ENCODE assay signal across 15 cellular contexts in the genomic region with DNA sequence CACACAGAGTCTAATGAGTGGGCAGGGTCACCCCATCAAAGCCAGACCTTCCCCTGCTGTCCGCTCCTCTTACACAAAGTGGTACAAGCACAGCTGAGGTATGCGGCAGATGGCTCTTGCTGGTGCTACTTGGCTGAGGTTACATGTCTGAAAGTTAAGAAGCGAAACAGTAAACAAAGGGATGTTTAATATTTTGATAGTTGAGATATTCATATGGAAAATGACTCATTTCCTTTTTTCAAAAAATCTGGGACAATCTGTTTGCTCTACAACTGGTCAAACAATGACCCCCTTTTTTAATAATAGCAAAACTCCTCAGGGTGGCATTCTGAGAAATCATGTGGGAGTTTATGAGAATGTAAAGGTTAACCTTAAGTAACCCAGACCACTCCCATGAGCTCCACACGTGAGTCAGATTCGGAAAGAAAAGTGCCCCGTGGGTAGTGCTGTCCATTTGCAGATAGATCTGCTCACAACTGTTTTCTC.
DNase-seq lines count a peak whose midpoint lies in the region; ATAC-seq, FAIRE-seq and TF ChIP-seq lines count a peak whose summit lies in the region.
"Had no signal": no experiment of that assay in that cellular context is flagged by ENCODE, and none has a peak within 500 bp of the region (broad histone marks: within the 10 kb centered on the region; RNA-seq: fewer than 3 reads in every experiment).

No MANE protein-coding gene starts in this region.

- H3K9me3 Mint-ChIP-seq in astrocyte (ENCODE audit: unreplicated experiment): no peaks in the 10 kb centered on the region
- H3K9me3 Mint-ChIP-seq in activated T-cell treated with anti-CD3 and anti-CD28 coated beads, Interleukin-2, amount 50 U/mL, for 24 hours: no peaks in the 10 kb centered on the region
- no peaks in the 10 kb centered on the region for H3K9me3 Mint-ChIP-seq in activated naive CD4-positive, alpha-beta T cell treated with anti-CD3 and anti-CD28 coated beads, Interleukin-2, amount 10 ng/mL, durations not matched to agents 7 days and 5 days

- CTCF ChIA-PET in activated naive CD4-positive, alpha-beta T cell treated with anti-CD3 and anti-CD28 coated beads, Interleukin-2, amount 10 ng/mL, durations not matched to agents 7 days and 5 days (lab: Charles Lee): no interaction called here

- no peaks in the 10 kb centered on the region for H3K79me2 ChIP-seq in astrocyte (ENCODE audit: insufficient read depth, low read length)

- no peaks in the 10 kb centered on the region for H3K36me3 Mint-ChIP-seq in astrocyte (ENCODE audit: low read depth, unreplicated experiment)
- H3K36me3 Mint-ChIP-seq in activated T-cell treated with anti-CD3 and anti-CD28 coated beads, Interleukin-2, amount 50 U/mL, for 24 hours (ENCODE audit: low read depth): no peaks in the 10 kb centered on the region
- H3K36me3 Mint-ChIP-seq in activated naive CD4-positive, alpha-beta T cell treated with anti-CD3 and anti-CD28 coated beads, Interleukin-2, amount 10 ng/mL, durations not matched to agents 7 days and 5 days: no peaks in the 10 kb centered on the region

- no peak for TF ChIP-seq CTCF in astrocyte (IDR thresholded peaks at IDR 0.05; ENCODE audit: insufficient read depth, low read depth, low read length)
- TF ChIP-seq CTCF in fibroblast of villous mesenchyme (IDR thresholded peaks at IDR 0.05; ENCODE audit: insufficient read depth, low read depth, low read length): no peak

- H3K36me3 ChIP-seq in astrocyte (ENCODE audit: insufficient read depth, low read length): no peaks in the 10 kb centered on the region
- H3K36me3 ChIP-seq: ascending aorta, Peyer's patch, uterus had no signal

- FAIRE-seq in astrocyte (lab: Jason Lieb, UNC) (no peak), urothelium cell line (lab: Jason Lieb, UNC) (no peak)

- H3K4me3 ChIP-seq in astrocyte (ENCODE audit: insufficient read depth, low read depth, low read length): no peak overlapping the region
- H3K4me3 ChIP-seq in fibroblast of villous mesenchyme (ENCODE audit: low read depth, low read length): no peak overlapping the region
- H3K4me3 ChIP-seq: ascending aorta, Peyer's patch, skin epidermis, uterus had no signal

- no peaks in the 10 kb centered on the region for H3K27me3 ChIP-seq in astrocyte (ENCODE audit: insufficient read depth, low read length)
- H3K27me3 ChIP-seq: ascending aorta, Peyer's patch, uterus had no signal

- no peaks in the 10 kb centered on the region for H3K4me1 Mint-ChIP-seq in astrocyte (ENCODE audit: low read depth, unreplicated experiment)
- no peaks in the 10 kb centered on the region for H3K4me1 Mint-ChIP-seq in activated T-cell treated with anti-CD3 and anti-CD28 coated beads, Interleukin-2, amount 50 U/mL, for 24 hours (ENCODE audit: low read depth)
- no peaks in the 10 kb centered on the region for H3K4me1 Mint-ChIP-seq in activated naive CD4-positive, alpha-beta T cell treated with anti-CD3 and anti-CD28 coated beads, Interleukin-2, amount 10 ng/mL, durations not matched to agents 7 days and 5 days
- H3K4me1 Mint-ChIP-seq: B cell had no signal

- H3K27ac Mint-ChIP-seq in astrocyte (ENCODE audit: unreplicated experiment): no peak overlapping the region
- no peak overlapping the region for H3K27ac Mint-ChIP-seq in activated T-cell treated with anti-CD3 and anti-CD28 coated beads, Interleukin-2, amount 50 U/mL, for 24 hours
- H3K27ac Mint-ChIP-seq in activated naive CD4-positive, alpha-beta T cell treated with anti-CD3 and anti-CD28 coated beads, Interleukin-2, amount 10 ng/mL, durations not matched to agents 7 days and 5 days: no peak overlapping the region
- H3K27ac Mint-ChIP-seq: B cell had no signal

- H2AFZ ChIP-seq in astrocyte (ENCODE audit: low read depth, low read length): no peak overlapping the region

- peaks cover 3% of the 10 kb centered on the region for H3K27me3 Mint-ChIP-seq in astrocyte (ENCODE audit: low read depth, unreplicated experiment)
- peaks cover 10% of the 10 kb centered on the region for H3K27me3 Mint-ChIP-seq in activated T-cell treated with anti-CD3 and anti-CD28 coated beads, Interleukin-2, amount 50 U/mL, for 24 hours
- H3K27me3 Mint-ChIP-seq in activated naive CD4-positive, alpha-beta T cell treated with anti-CD3 and anti-CD28 coated beads, Interleukin-2, amount 10 ng/mL, durations not matched to agents 7 days and 5 days: peaks cover 4% of the 10 kb centered on the region

- peak overlapping the region; percentile 21 for H3K4me2 ChIP-seq in astrocyte (ENCODE audit: low read length)

- no peaks in the 10 kb centered on the region for H4K20me1 ChIP-seq in astrocyte (ENCODE audit: insufficient read depth, low read length)

- no peak overlapping the region for H3K4me3 Mint-ChIP-seq in astrocyte (ENCODE audit: unreplicated experiment)
- no peak overlapping the region for H3K4me3 Mint-ChIP-seq in activated T-cell treated with anti-CD3 and anti-CD28 coated beads, Interleukin-2, amount 50 U/mL, for 24 hours
- H3K4me3 Mint-ChIP-seq in activated naive CD4-positive, alpha-beta T cell treated with anti-CD3 and anti-CD28 coated beads, Interleukin-2, amount 10 ng/mL, durations not matched to agents 7 days and 5 days: no peak overlapping the region
- H3K4me3 Mint-ChIP-seq: B cell had no signal

- no peak overlapping the region for H3K9ac ChIP-seq in astrocyte (ENCODE audit: low read length)

- ATAC-seq in GM19351 (IDR thresholded peaks at IDR 0.05; ENCODE audit: unreplicated experiment): peak; percentile 58

- DNase-seq in astrocyte (ENCODE audit: low read depth): peak; percentile 16
- peak; percentile 48 for DNase-seq in fibroblast of villous mesenchyme (ENCODE audit: low read depth)
- DNase-seq in urothelium cell line (ENCODE audit: low spot score): peak; percentile 53
- no peak for DNase-seq in activated CD4-positive, alpha-beta T cell treated with anti-CD3 and anti-CD28 coated beads for 1 hour
- no peak for DNase-seq in activated T-cell treated with anti-CD3 and anti-CD28 coated beads, Interleukin-2, amount 50 U/mL, for 24 hours
- no peak for DNase-seq in activated naive CD4-positive, alpha-beta T cell treated with anti-CD3 and anti-CD28 coated beads, Interleukin-2, amount 10 ng/mL, durations not matched to agents 7 days and 5 days
- DNase-seq: activated naive CD4-positive, alpha-beta T cell; NCI-H1436 treated with DMSO at 0.1 percent for 48 hours; Peyer's patch; stimulated activated CD4-positive, alpha-beta T cell treated with anti-CD3 and anti-CD28 coated beads, Interleukin-4, amount 100 ng/mL, for 1 hour; uterus had no signal

- H3K9me3 ChIP-seq in astrocyte (ENCODE audit: insufficient read depth, low read depth, low read length): no peaks in the 10 kb centered on the region
- H3K9me3 ChIP-seq: ascending aorta, Peyer's patch, uterus had no signal

- H3K4me1 ChIP-seq in astrocyte (ENCODE audit: insufficient read depth, low read length): no peaks in the 10 kb centered on the region
- H3K4me1 ChIP-seq: ascending aorta, Peyer's patch, uterus had no signal

- no peak overlapping the region for H3K27ac ChIP-seq in astrocyte (ENCODE audit: low read depth, low read length)
- H3K27ac ChIP-seq: ascending aorta, Peyer's patch, skin epidermis, uterus had no signal

Comparison
In these comparisons a context has a peak if more than half of its experiments do, and no peak if none do; other contexts are left out.
1. DNase-seq: peak in astrocyte (single experiment), fibroblast of villous mesenchyme (single experiment) and urothelium cell line (single experiment); none in activated CD4-positive, alpha-beta T cell treated with anti-CD3 and anti-CD28 coated beads for 1 hour (single experiment), activated T-cell treated with anti-CD3 and anti-CD28 coated beads, Interleukin-2, amount 50 U/mL, for 24 hours (single experiment) and activated naive CD4-positive, alpha-beta T cell treated with anti-CD3 and anti-CD28 coated beads, Interleukin-2, amount 10 ng/mL, durations not matched to agents 7 days and 5 days (single experiment).